In the genomic region with DNA sequence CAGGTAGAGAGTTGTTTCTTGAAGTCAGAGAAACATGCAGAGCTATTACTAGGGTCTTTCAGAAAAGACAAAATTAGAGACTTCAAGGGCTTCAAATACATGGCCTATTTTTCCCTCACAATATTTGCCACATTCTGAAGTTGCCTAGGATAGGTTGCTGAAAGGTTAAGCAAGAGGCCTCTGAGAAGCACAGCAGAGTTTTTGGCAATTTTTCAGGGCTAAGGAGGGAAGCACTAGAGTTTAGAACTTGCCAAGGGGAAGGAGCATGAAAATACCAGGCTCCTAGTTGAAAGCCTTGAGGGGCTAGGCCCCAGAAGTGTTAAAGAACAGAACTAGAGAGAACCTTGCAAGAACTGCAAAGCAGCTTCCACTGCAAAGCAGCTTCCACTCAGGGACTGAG, we compare ENCODE assay signal across 17 cellular contexts.
DNase-seq lines count a peak whose midpoint lies in the region; ATAC-seq and TF ChIP-seq lines count a peak whose summit lies in the region.
"Had no signal": no experiment of that assay in that cellular context is flagged by ENCODE, and none has a peak within 500 bp of the region (broad histone marks: within the 10 kb centered on the region; RNA-seq: fewer than 3 reads in every experiment).

No MANE protein-coding gene starts in this region.

- no peaks in the 10 kb centered on the region for H3K27me3 ChIP-seq in A673 (replicated peaks; ENCODE audit: insufficient read depth, low read depth, low read length, poor library complexity)

- intact Hi-C loops in A673 (cut with micrococcal nuclease; ENCODE audit: unreplicated experiment), result no loop called here

- POLR2A ChIA-PET in A673 (lab: Charles Lee; ENCODE audit: low non-redundant PET), result interaction anchor here (0.7 kb wide), 1 partner anchor 87 kb away, joined by 3 read pairs; the partner anchor contains the start of gene ABCE1

- no peak for ATAC-seq in HG03520 (IDR thresholded peaks at IDR 0.05; ENCODE audit: unreplicated experiment)
- ATAC-seq: Panc1 had no signal

- BruUV-seq in A673 (replicated peaks; lab: Mats Ljungman, UMichigan), result no TSS peak

- peak; percentile 13 for DNase-seq in A673 (ENCODE audit: low spot score)
- peak; percentile 11 for DNase-seq in G401 (ENCODE audit: low spot score)
- DNase-seq in choroid plexus epithelial cell (ENCODE audit: low read depth), result peak; percentile 59
- DNase-seq in iris pigment epithelial cell (ENCODE audit: low read depth), result peak; percentile 32
- no peak for DNase-seq in DMS 273 (lab: John Stamatoyannopoulos, UW; ENCODE audit: unreplicated experiment)
- no peak for DNase-seq in NCI-H2227 treated with DMSO at 0.1 percent for 48 hours (lab: John Stamatoyannopoulos, UW)
- DNase-seq in activated CD4-positive, CD25-positive, alpha-beta regulatory T cell treated with anti-CD3 and anti-CD28 coated beads, Interleukin-2, amount 50 U/mL, for 72 hours, result no peak
- DNase-seq: CD8-positive, alpha-beta memory T cell; H7; NCI-H1417; NCI-H1930; NCI-H2171 treated with DMSO at 0.1 percent for 48 hours; NCI-H510A; NCI-H82; SHP77 had no signal

- no peak for TF ChIP-seq CTCF in A673 (conservative IDR thresholded peaks at IDR 0.05; ENCODE audit: low read depth, low read length)
- TF ChIP-seq CTCF in choroid plexus epithelial cell (conservative IDR thresholded peaks at IDR 0.05; ENCODE audit: low read depth, low read length), result no peak

- peaks cover 4% of the 10 kb centered on the region for H3K36me3 ChIP-seq in A673 (ENCODE audit: insufficient read depth, low read length, poor library complexity, severe bottlenecking)

- CTCF ChIA-PET in A673 (lab: Charles Lee), result no interaction called here

- H3K4me3 ChIP-seq in A673 (ENCODE audit: low read depth, low read length, poor library complexity, severe bottlenecking) (no peak overlapping the region), choroid plexus epithelial cell (ENCODE audit: low read depth, low read length) (no peak overlapping the region)

- in situ Hi-C loops in G401 (cut with HindIII; ENCODE audit: low sequenced_read_pairs), result no loop called here

- peaks cover 14% of the 10 kb centered on the region for H3K4me1 ChIP-seq in A673 (ENCODE audit: insufficient read depth, low read length, poor library complexity, severe bottlenecking)

- no peaks in the 10 kb centered on the region for H3K9me3 ChIP-seq in A673 (ENCODE audit: low read depth, low read length, poor library complexity, severe bottlenecking)

- H3K27ac ChIP-seq in A673 (ENCODE audit: low read depth, low read length, poor library complexity, severe bottlenecking), result peak overlapping the region; percentile 29

Comparison
In these comparisons a context has a peak if more than half of its experiments do, and no peak if none do; other contexts are left out.
1. DNase-seq: peak in A673 (single experiment), G401 (single experiment), choroid plexus epithelial cell (single experiment) and iris pigment epithelial cell (single experiment); none in DMS 273 (single experiment), NCI-H2227 treated with DMSO at 0.1 percent for 48 hours (single experiment) and activated CD4-positive, CD25-positive, alpha-beta regulatory T cell treated with anti-CD3 and anti-CD28 coated beads, Interleukin-2, amount 50 U/mL, for 72 hours (single experiment).